ENCODE assay signal across 1 cellular context in genomic region chr7:104317944-104318629, GRCh38.
A peak's percentile ranks its signal among the peaks of the same experiment; 100 is the strongest.
TF ChIP-seq lines count a peak whose summit lies in the region.

No MANE protein-coding gene starts in this region.

TF ChIP-seq in HepG2, 621 proteins besides CTCF, POLR2A, EP300 and RAD21 (continued from another document):
- TF ChIP-seq ZNF576 (CRISPR knock-in tag; IDR thresholded peaks at IDR 0.05) (no peak), MLXIP (CRISPR knock-in tag; IDR thresholded peaks at IDR 0.05; ENCODE audit: borderline replicate concordance) (no peak), ZNF460 (CRISPR knock-in tag; IDR thresholded peaks at IDR 0.05; ENCODE audit: borderline replicate concordance) (no peak), RARA (CRISPR knock-in tag; IDR thresholded peaks at IDR 0.05) (no peak), SOX13 (IDR thresholded peaks at IDR 0.05) (no peak), SOX13 (CRISPR knock-in tag; conservative IDR thresholded peaks at IDR 0.05 in 1 of 2, IDR thresholded peaks at IDR 0.05 in 1 of 2) (no peak), MAFK (conservative IDR thresholded peaks at IDR 0.05 in 1 of 2, IDR thresholded peaks at IDR 0.05 in 1 of 2; ENCODE audit: low read length in 2 of 2) (peak; percentile 62 to 66), SRSF4 (IDR thresholded peaks at IDR 0.05; ENCODE audit: low read depth, low read length, poor library complexity, severe bottlenecking) (no peak), MAFF (IDR thresholded peaks at IDR 0.05; ENCODE audit: low read depth, low read length) (peak; percentile 55), ONECUT2 (CRISPR knock-in tag; IDR thresholded peaks at IDR 0.05) (no peak), MTERF4 (CRISPR knock-in tag; IDR thresholded peaks at IDR 0.05) (no peak), MYC (CRISPR knock-in tag; IDR thresholded peaks at IDR 0.05; ENCODE audit: borderline replicate concordance) (no peak), ZNF513 (CRISPR knock-in tag; conservative IDR thresholded peaks at IDR 0.05) (no peak)
